ENCODE assay signal across 1 cellular context in the genomic region with DNA sequence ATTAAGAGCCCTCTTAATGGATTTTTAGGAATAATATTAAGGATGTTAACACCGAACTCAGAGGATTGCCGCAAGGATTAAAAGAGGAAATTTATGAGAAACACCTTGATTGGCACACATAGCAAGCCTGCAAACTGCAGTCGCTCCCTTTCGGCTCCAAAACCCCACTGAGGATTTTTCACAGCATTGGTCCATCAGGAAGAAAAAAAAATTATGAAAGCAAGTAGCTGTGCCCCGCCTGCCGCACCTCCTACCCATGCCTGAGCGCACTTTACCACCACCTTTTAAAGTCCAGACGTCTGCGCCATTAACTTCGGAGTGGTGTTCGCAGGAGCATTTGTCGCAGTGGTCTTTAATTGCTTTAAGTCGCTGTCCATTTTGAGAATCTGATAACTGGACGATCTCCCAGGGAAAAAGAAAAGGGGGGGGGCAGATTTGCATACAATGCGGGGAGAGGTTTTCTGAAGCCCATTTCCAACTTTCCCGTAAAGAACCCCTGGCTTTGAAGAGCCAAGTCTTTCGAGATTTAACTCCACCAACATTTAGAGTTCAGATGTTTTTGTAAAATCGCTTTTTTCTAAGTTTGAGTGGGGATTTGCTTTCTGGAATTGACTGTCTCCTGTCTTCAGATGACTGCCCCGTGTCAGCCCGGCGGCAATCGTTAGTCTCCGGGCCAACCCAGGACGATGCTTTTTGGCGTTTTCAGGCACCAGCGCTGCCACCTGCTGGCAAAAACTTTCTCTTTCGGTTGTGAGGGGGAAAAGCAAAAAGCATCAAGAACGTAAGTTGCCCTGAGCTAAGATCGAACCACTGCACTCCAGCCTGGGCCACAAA.
TF ChIP-seq lines count a peak whose summit lies in the region.

No MANE protein-coding gene starts in this region.

TF ChIP-seq in K562, 482 proteins besides CTCF, POLR2A, EP300 and RAD21 (continued from another document and continues in another):
- TF ChIP-seq RNF219 (CRISPR knock-in tag; IDR thresholded peaks at IDR 0.05) (no peak), MAZ (CRISPR knock-in tag; conservative IDR thresholded peaks at IDR 0.05 in 1 of 2, IDR thresholded peaks at IDR 0.05 in 1 of 2) (peak in 1 of 2 experiments; percentile 43; a peak in 1 of 4 replicates), ZBED1 (IDR thresholded peaks at IDR 0.05) (no peak), ZNF431 (CRISPR knock-in tag; IDR thresholded peaks at IDR 0.05) (no peak), RNF2 (IDR thresholded peaks at IDR 0.05) (no peak), ZNF282 (CRISPR knock-in tag; IDR thresholded peaks at IDR 0.05) (no peak), ZNF512 (tag; IDR thresholded peaks at IDR 0.05) (no peak), ZNF766 (CRISPR knock-in tag; conservative IDR thresholded peaks at IDR 0.05) (no peak), DPF2 (IDR thresholded peaks at IDR 0.05) (no peak), ARID2 (IDR thresholded peaks at IDR 0.05) (no peak), NBN (IDR thresholded peaks at IDR 0.05; ENCODE audit: low read depth) (0 out of 2 replicates have a peak, but pooled peaks have one; percentile 17), FOXJ3 (CRISPR knock-in tag; IDR thresholded peaks at IDR 0.05) (no peak), TFAP4 (CRISPR knock-in tag; IDR thresholded peaks at IDR 0.05; ENCODE audit: borderline replicate concordance) (peak; percentile 15; the same call in 1 of the 2 replicates), ZNF408 (CRISPR knock-in tag; IDR thresholded peaks at IDR 0.05; ENCODE audit: low read depth) (no peak), STAT5A (IDR thresholded peaks at IDR 0.05; ENCODE audit: borderline replicate concordance, low read length) (no peak), GTF2A2 (tag; IDR thresholded peaks at IDR 0.05) (no peak), FOXP1 (CRISPR knock-in tag; IDR thresholded peaks at IDR 0.05) (no peak), SUPT5H (IDR thresholded peaks at IDR 0.05) (no peak), CXXC5 (CRISPR knock-in tag; IDR thresholded peaks at IDR 0.05) (no peak; the same call in 1 of the 2 replicates), ZNF263 (CRISPR knock-in tag; IDR thresholded peaks at IDR 0.05; ENCODE audit: borderline replicate concordance) (no peak), RAD51 (IDR thresholded peaks at IDR 0.05; ENCODE audit: borderline replicate concordance, low read depth) (no peak), STAT5B (CRISPR knock-in tag; IDR thresholded peaks at IDR 0.05) (no peak), BACH1 (tag; IDR thresholded peaks at IDR 0.05) (no peak), SOX6 (IDR thresholded peaks at IDR 0.05) (0 out of 2 replicates have a peak, but pooled peaks have one; percentile 40), SETDB1 (IDR thresholded peaks at IDR 0.05; ENCODE audit: low read length) (no peak), CLOCK (CRISPR knock-in tag; IDR thresholded peaks at IDR 0.05; ENCODE audit: borderline replicate concordance) (no peak), JUND (IDR thresholded peaks at IDR 0.05; ENCODE audit: borderline replicate concordance, low read depth, low read length) (peak; percentile 10; the same call in 1 of the 2 replicates), JUND (tag; IDR thresholded peaks at IDR 0.05; ENCODE audit: borderline replicate concordance, low read depth, low read length) (no peak), SMC3 (conservative IDR thresholded peaks at IDR 0.05; ENCODE audit: insufficient read depth, low read depth, low read length) (peak; percentile 51; the same call in 1 of the 2 replicates), ZNF76 (CRISPR knock-in tag; IDR thresholded peaks at IDR 0.05; ENCODE audit: borderline replicate concordance) (no peak), PHF20 (IDR thresholded peaks at IDR 0.05; ENCODE audit: partially characterized antibody) (no peak), CREM (IDR thresholded peaks at IDR 0.05; ENCODE audit: low read depth) (peak; percentile 30; the same call in 1 of the 2 replicates), PTBP1 (IDR thresholded peaks at IDR 0.05; ENCODE audit: low read depth, low read length) (no peak), SPI1 (IDR thresholded peaks at IDR 0.05; ENCODE audit: borderline replicate concordance, low read depth, low read length) (no peak), TRIM28 (IDR thresholded peaks at IDR 0.05) (no peak), XRCC4 (IDR thresholded peaks at IDR 0.05; ENCODE audit: extremely low read depth, insufficient read depth, insufficient read length) (no peak)
- TF ChIP-seq, protein P1, sequence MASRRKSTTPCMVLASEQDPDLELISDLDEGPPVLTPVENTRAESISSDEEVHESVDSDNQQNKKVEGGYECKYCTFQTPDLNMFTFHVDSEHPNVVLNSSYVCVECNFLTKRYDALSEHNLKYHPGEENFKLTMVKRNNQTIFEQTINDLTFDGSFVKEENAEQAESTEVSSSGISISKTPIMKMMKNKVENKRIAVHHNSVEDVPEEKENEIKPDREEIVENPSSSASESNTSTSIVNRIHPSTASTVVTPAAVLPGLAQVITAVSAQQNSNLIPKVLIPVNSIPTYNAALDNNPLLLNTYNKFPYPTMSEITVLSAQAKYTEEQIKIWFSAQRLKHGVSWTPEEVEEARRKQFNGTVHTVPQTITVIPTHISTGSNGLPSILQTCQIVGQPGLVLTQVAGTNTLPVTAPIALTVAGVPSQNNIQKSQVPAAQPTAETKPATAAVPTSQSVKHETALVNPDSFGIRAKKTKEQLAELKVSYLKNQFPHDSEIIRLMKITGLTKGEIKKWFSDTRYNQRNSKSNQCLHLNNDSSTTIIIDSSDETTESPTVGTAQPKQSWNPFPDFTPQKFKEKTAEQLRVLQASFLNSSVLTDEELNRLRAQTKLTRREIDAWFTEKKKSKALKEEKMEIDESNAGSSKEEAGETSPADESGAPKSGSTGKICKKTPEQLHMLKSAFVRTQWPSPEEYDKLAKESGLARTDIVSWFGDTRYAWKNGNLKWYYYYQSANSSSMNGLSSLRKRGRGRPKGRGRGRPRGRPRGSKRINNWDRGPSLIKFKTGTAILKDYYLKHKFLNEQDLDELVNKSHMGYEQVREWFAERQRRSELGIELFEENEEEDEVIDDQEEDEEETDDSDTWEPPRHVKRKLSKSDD (conservative IDR thresholded peaks at IDR 0.05; ENCODE audit: low read length): no peak
- TF ChIP-seq, protein P2, sequence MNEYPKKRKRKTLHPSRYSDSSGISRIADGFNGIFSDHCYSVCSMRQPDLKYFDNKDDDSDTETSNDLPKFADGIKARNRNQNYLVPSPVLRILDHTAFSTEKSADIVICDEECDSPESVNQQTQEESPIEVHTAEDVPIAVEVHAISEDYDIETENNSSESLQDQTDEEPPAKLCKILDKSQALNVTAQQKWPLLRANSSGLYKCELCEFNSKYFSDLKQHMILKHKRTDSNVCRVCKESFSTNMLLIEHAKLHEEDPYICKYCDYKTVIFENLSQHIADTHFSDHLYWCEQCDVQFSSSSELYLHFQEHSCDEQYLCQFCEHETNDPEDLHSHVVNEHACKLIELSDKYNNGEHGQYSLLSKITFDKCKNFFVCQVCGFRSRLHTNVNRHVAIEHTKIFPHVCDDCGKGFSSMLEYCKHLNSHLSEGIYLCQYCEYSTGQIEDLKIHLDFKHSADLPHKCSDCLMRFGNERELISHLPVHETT (CRISPR knock-in tag; conservative IDR thresholded peaks at IDR 0.05 in 1 of 2, IDR thresholded peaks at IDR 0.05 in 1 of 2): no peak
